Comparison of ENCODE assay signal across 8 cellular contexts in genomic region chr6:144150673-144151009, GRCh38. TPM values are rescaled to one million over a fixed set of nuclear protein-coding genes. Genes with fewer than 3 reads are reported as not detected.
A peak's percentile ranks its signal among the peaks of the same experiment; 100 is the strongest.
DNase-seq lines count a peak whose midpoint lies in the region; ATAC-seq and TF ChIP-seq lines count a peak whose summit lies in the region.

No MANE protein-coding gene starts in this region.

- no peaks in the 10 kb centered on the region for H3K36me3 ChIP-seq in PC-9 (ENCODE audit: low read depth)

- TF ChIP-seq CTCF in AG10803 (conservative IDR thresholded peaks at IDR 0.05; ENCODE audit: low read length) (peak; percentile 30), PC-9 (conservative IDR thresholded peaks at IDR 0.05) (0 out of 2 replicates have a peak, but pooled peaks have one; percentile 33)

- intact Hi-C loops in PC-9 (cut with micrococcal nuclease; ENCODE audit: unreplicated experiment) = loop anchor here (1.0 to 5.0 kb wide), 3 partner anchors 46 to 117 kb away; no protein-coding TSS in a partner anchor

- no peaks in the 10 kb centered on the region for H3K27me3 ChIP-seq in PC-9 (ENCODE audit: insufficient read depth, low read depth)

- peak overlapping the region; percentile 38; the same call in 1 of the 2 replicates for H3K27ac ChIP-seq in PC-9

- CTCF ChIA-PET in PC-9 (lab: Charles Lee) = no interaction called here

- H3K27ac Mint-ChIP-seq in activated naive CD8-positive, alpha-beta T cell treated with anti-CD3 and anti-CD28 coated beads, Interleukin-2, amount 50 U/mL, for 24 hours = peak overlapping the region; percentile 96

- BruUV-seq in PC-9 (replicated peaks; lab: Mats Ljungman, UMichigan) = no TSS peak

- no peaks in the 10 kb centered on the region for H3K9me3 ChIP-seq in PC-9 (ENCODE audit: insufficient read depth, low read depth)

- peaks cover 11% of the 10 kb centered on the region; the same call in 1 of the 2 replicates for H3K4me1 ChIP-seq in PC-9 (replicated peaks; ENCODE audit: insufficient read depth)

- H3K27me3 Mint-ChIP-seq in activated naive CD8-positive, alpha-beta T cell treated with anti-CD3 and anti-CD28 coated beads, Interleukin-2, amount 50 U/mL, for 24 hours = no peaks in the 10 kb centered on the region

- H3K79me2 ChIP-seq in PC-9 (ENCODE audit: low read depth) = no peaks in the 10 kb centered on the region

- no peaks in the 10 kb centered on the region for H3K9me3 Mint-ChIP-seq in activated naive CD8-positive, alpha-beta T cell treated with anti-CD3 and anti-CD28 coated beads, Interleukin-2, amount 50 U/mL, for 24 hours

- DNase-seq in AG10803 (ENCODE audit: low read depth) = no peak
- no peak for DNase-seq in PC-9
- DNase-seq in activated naive CD8-positive, alpha-beta T cell treated with anti-CD3 and anti-CD28 coated beads, Interleukin-2, amount 50 U/mL, for 24 hours = peak; percentile 56
- DNase-seq in iPS-NIHi11 (ENCODE audit: low spot score) = peak; percentile 52
- DNase-seq in stimulated activated CD4-positive, alpha-beta T cell treated with anti-CD3 and anti-CD28 coated beads, Interleukin-4, amount 100 ng/mL, for 1 hour = peak; percentile 53

- no peaks in the 10 kb centered on the region for H4K20me1 ChIP-seq in PC-9 (ENCODE audit: insufficient read depth)

- H3F3A ChIP-seq in PC-9 (ENCODE audit: insufficient read depth, low read depth) = no peaks in the 10 kb centered on the region; the same call in 1 of the 2 replicates

- H3K4me3 ChIP-seq in AG10803 (ENCODE audit: low read length) (peak overlapping the region; percentile 71), PC-9 (peak overlapping the region; percentile 76)

- POLR2A ChIA-PET in PC-9 (lab: Charles Lee; ENCODE audit: unreplicated experiment) = no interaction called here

- peak overlapping the region; percentile 99 for H3K4me2 ChIP-seq in PC-9

- no peaks in the 10 kb centered on the region for H3K9me2 ChIP-seq in PC-9 (ENCODE audit: insufficient read depth)

- peak overlapping the region; percentile 91 for H3K4me3 Mint-ChIP-seq in activated naive CD8-positive, alpha-beta T cell treated with anti-CD3 and anti-CD28 coated beads, Interleukin-2, amount 50 U/mL, for 24 hours

- ATAC-seq in GM21529 (IDR thresholded peaks at IDR 0.05; ENCODE audit: unreplicated experiment) (peak; percentile 13), HG03460 (IDR thresholded peaks at IDR 0.05; ENCODE audit: unreplicated experiment) (no peak), GM21390 (IDR thresholded peaks at IDR 0.05; ENCODE audit: unreplicated experiment) (no peak)
- no peak for ATAC-seq in activated naive CD8-positive, alpha-beta T cell treated with anti-CD3 and anti-CD28 coated beads, Interleukin-2, amount 50 U/mL, for 24 hours

- H3K36me3 Mint-ChIP-seq in activated naive CD8-positive, alpha-beta T cell treated with anti-CD3 and anti-CD28 coated beads, Interleukin-2, amount 50 U/mL, for 24 hours (ENCODE audit: low read depth) = peaks cover 40% of the 10 kb centered on the region

- H3K4me1 Mint-ChIP-seq in activated naive CD8-positive, alpha-beta T cell treated with anti-CD3 and anti-CD28 coated beads, Interleukin-2, amount 50 U/mL, for 24 hours = peaks cover 53% of the 10 kb centered on the region

- peak overlapping the region; percentile 85 for H2AFZ ChIP-seq in PC-9

RNA-seq across cellular contexts. Expression of gene STX11, which starts 0.3 kb away (rescaled TPM):
- 0.17 and 0.40 TPM in 2 replicates for total RNA-seq in PC-9 (2021)

RNA-seq across cellular contexts. Expression of gene SF3B5, which starts 55.3 kb away (rescaled TPM):
- total RNA-seq in PC-9 (2021) = 125 and 127 TPM in 2 replicates

Comparison
In these comparisons a context has a peak if more than half of its experiments do, and no peak if none do; other contexts are left out.
1. DNase-seq: peak in activated naive CD8-positive, alpha-beta T cell treated with anti-CD3 and anti-CD28 coated beads, Interleukin-2, amount 50 U/mL, for 24 hours (single experiment), iPS-NIHi11 (single experiment) and stimulated activated CD4-positive, alpha-beta T cell treated with anti-CD3 and anti-CD28 coated beads, Interleukin-4, amount 100 ng/mL, for 1 hour (single experiment); none in AG10803 (single experiment) and PC-9 (0 of 2).